ENCODE assay signal across 2 cellular contexts in the genomic region with DNA sequence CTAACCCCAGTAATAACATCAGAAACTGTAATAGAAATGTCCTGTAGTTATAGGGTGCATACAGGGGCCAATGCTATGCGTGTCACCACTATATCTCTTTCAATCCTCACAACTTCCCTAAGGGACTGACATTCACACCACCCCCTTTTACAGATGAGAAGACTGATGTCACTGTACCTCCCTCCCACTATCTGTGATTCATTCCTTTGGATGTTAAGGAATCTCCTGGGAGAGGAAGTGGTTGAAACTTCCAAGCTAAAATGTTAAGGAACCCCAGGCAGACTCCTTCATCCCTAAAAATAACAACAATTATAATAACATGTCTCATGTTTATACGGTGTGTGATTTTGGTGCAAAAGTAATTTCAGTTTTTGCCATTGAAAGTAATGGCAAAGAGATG.
A peak's percentile ranks its signal among the peaks of the same experiment; 100 is the strongest.
TF ChIP-seq lines count a peak whose summit lies in the region.

No MANE protein-coding gene starts in this region.

TF ChIP-seq in IMR-90, 13 proteins besides CTCF, POLR2A, EP300 and RAD21:
- TF ChIP-seq MAZ (IDR thresholded peaks at IDR 0.05; ENCODE audit: borderline replicate concordance, low read depth, low read length) (no peak), NFE2L2 (IDR thresholded peaks at IDR 0.05; ENCODE audit: low read depth, low read length) (no peak), CEBPB (IDR thresholded peaks at IDR 0.05; ENCODE audit: low read depth, low read length) (no peak), RCOR1 (IDR thresholded peaks at IDR 0.05; ENCODE audit: insufficient replicate concordance, low read length) (peak; percentile 94), CHD1 (IDR thresholded peaks at IDR 0.05; ENCODE audit: low read depth, low read length) (no peak), SMC3 (IDR thresholded peaks at IDR 0.05; ENCODE audit: low read depth, low read length) (no peak), FOS (IDR thresholded peaks at IDR 0.05; ENCODE audit: low read depth, low read length) (peak; percentile 32; the same call in 1 of the 2 replicates), MXI1 (IDR thresholded peaks at IDR 0.05; ENCODE audit: borderline replicate concordance, low read depth, low read length) (no peak), BHLHE40 (IDR thresholded peaks at IDR 0.05; ENCODE audit: low read depth, low read length) (no peak), RFX5 (IDR thresholded peaks at IDR 0.05; ENCODE audit: low read depth, low read length) (no peak)
- TF ChIP-seq, protein P1, sequence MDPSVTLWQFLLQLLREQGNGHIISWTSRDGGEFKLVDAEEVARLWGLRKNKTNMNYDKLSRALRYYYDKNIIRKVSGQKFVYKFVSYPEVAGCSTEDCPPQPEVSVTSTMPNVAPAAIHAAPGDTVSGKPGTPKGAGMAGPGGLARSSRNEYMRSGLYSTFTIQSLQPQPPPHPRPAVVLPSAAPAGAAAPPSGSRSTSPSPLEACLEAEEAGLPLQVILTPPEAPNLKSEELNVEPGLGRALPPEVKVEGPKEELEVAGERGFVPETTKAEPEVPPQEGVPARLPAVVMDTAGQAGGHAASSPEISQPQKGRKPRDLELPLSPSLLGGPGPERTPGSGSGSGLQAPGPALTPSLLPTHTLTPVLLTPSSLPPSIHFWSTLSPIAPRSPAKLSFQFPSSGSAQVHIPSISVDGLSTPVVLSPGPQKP (IDR thresholded peaks at IDR 0.05; ENCODE audit: borderline replicate concordance, low read depth, low read length): no peak
- TF ChIP-seq, protein P2, sequence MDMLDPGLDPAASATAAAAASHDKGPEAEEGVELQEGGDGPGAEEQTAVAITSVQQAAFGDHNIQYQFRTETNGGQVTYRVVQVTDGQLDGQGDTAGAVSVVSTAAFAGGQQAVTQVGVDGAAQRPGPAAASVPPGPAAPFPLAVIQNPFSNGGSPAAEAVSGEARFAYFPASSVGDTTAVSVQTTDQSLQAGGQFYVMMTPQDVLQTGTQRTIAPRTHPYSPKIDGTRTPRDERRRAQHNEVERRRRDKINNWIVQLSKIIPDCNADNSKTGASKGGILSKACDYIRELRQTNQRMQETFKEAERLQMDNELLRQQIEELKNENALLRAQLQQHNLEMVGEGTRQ (IDR thresholded peaks at IDR 0.05; ENCODE audit: low read depth, low read length): no peak

TF ChIP-seq in K562, 482 proteins besides CTCF, POLR2A, EP300 and RAD21:
- TF ChIP-seq, protein P3, sequence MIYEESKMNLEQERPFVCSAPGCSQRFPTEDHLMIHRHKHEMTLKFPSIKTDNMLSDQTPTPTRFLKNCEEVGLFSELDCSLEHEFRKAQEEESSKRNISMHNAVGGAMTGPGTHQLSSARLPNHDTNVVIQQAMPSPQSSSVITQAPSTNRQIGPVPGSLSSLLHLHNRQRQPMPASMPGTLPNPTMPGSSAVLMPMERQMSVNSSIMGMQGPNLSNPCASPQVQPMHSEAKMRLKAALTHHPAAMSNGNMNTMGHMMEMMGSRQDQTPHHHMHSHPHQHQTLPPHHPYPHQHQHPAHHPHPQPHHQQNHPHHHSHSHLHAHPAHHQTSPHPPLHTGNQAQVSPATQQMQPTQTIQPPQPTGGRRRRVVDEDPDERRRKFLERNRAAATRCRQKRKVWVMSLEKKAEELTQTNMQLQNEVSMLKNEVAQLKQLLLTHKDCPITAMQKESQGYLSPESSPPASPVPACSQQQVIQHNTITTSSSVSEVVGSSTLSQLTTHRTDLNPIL (CRISPR knock-in tag; IDR thresholded peaks at IDR 0.05): no peak
- peak; percentile 35 for TF ChIP-seq RBM25 (IDR thresholded peaks at IDR 0.05; ENCODE audit: low read depth, low read length, severe bottlenecking)
- no peak for TF ChIP-seq ZNF445 (CRISPR knock-in tag; IDR thresholded peaks at IDR 0.05; ENCODE audit: low read depth)
- no peak for TF ChIP-seq TGIF2 (CRISPR knock-in tag; IDR thresholded peaks at IDR 0.05)
